1 cellular context compared by ENCODE assay signal in the genomic region with DNA sequence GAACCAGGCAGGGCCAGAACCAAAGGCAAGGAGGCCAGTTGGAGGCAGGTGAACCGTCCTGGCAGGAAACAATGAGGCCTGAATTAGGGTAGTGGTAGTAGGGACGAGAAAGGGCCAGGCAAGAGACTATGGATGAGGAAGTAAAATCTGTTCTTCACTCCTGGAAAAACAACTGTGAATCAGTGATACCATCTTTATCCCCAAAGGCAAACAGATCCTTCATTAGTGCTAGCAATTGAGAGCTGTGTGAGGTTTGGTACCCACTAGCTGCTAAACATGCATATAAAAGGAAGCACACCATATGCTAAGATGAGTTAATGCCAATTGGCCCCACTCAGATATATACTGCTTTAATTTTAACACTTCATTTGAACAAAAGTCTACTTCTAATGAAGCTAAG.
TF ChIP-seq lines count a peak whose summit lies in the region.

No MANE protein-coding gene starts in this region.

TF ChIP-seq in H1, 55 proteins besides CTCF, POLR2A, EP300 and RAD21 (continued from another document):
- TF ChIP-seq TBP (IDR thresholded peaks at IDR 0.05; ENCODE audit: low read depth, low read length): no peak
- no peak for TF ChIP-seq SP1 (IDR thresholded peaks at IDR 0.05; ENCODE audit: low read depth, low read length)
- TF ChIP-seq CBX8 (IDR thresholded peaks at IDR 0.05; ENCODE audit: borderline replicate concordance, low read depth, low read length): no peak
